In genomic region chr1:29105822-29106221, GRCh38 we compare ENCODE assay signal across 24 cellular contexts. TPM values are rescaled to one million over a fixed set of nuclear protein-coding genes. Genes with fewer than 3 reads are reported as not detected.
DNase-seq lines count a peak whose midpoint lies in the region; ATAC-seq and TF ChIP-seq lines count a peak whose summit lies in the region.
"Had no signal": no experiment of that assay in that cellular context is flagged by ENCODE, and none has a peak within 500 bp of the region (broad histone marks: within the 10 kb centered on the region; RNA-seq: fewer than 3 reads in every experiment).

No MANE protein-coding gene starts in this region.

- peaks cover 31% of the 10 kb centered on the region for H3K36me3 Mint-ChIP-seq in central memory CD8-positive, alpha-beta T cell (ENCODE audit: insufficient read depth)

- in situ Hi-C loops in ACHN (cut with HindIII; ENCODE audit: low pct_ligation_motif_present, low pct_unique_long_range_greater_than_20kb, low sequenced_read_pairs) = no loop called here

- intact Hi-C loops in right lobe of liver (cut with DNase I) = no loop called here

- no peaks in the 10 kb centered on the region for H3K9me3 Mint-ChIP-seq in central memory CD8-positive, alpha-beta T cell
- H3K9me3 Mint-ChIP-seq: effector memory CD8-positive, alpha-beta T cell; memory B cell; naive thymus-derived CD4-positive, alpha-beta T cell had no signal

- no peak for TF ChIP-seq CTCF in right lobe of liver (IDR thresholded peaks at IDR 0.05)

- DNase-seq in A172 (ENCODE audit: low spot score) = peak; percentile 10
- DNase-seq in HT-29 (ENCODE audit: low spot score) = peak; percentile 49
- no peak for DNase-seq in central memory CD8-positive, alpha-beta T cell (ENCODE audit: low spot score in 2 of 2)
- DNase-seq in right lobe of liver = peak; percentile 61 to 76 (median 71)
- DNase-seq in ACHN = no peak
- DNase-seq in SIG-M5 (lab: John Stamatoyannopoulos, UW) = no peak
- no peak for DNase-seq in AG08395 (ENCODE audit: low spot score)
- DNase-seq: activated CD4-positive, alpha-beta T cell treated with anti-CD3 and anti-CD28 coated beads, Interleukin-2, amount 50 U/mL, for 48 hours; activated naive CD4-positive, alpha-beta T cell treated with Interleukin-2 at 50 U/mL for 16 hours; activated T-cell treated with anti-CD3 and anti-CD28 coated beads for 4 hours; effector memory CD8-positive, alpha-beta T cell; heart left ventricle; naive thymus-derived CD4-positive, alpha-beta T cell; NCI-H2029; NCI-H510A treated with DMSO at 0.1 percent for 48 hours; small intestine; stimulated activated CD4-positive, alpha-beta T cell treated with anti-CD3 and anti-CD28 coated beads, Interleukin-4, amount 100 ng/mL, for 24 hours; T-helper 1 cell; uterus had no signal

- H3K27ac ChIP-seq in right lobe of liver = peak overlapping the region; percentile 12 to 83 (median 57)
- H3K27ac ChIP-seq: ascending aorta, heart left ventricle, uterus, VCaP had no signal

- H3K27me3 Mint-ChIP-seq in central memory CD8-positive, alpha-beta T cell = no peaks in the 10 kb centered on the region
- H3K27me3 Mint-ChIP-seq: effector memory CD8-positive, alpha-beta T cell; memory B cell; naive thymus-derived CD4-positive, alpha-beta T cell had no signal

- TF ChIP-seq POLR2A in right lobe of liver (IDR thresholded peaks at IDR 0.05) = no peak

- H3K4me3 Mint-ChIP-seq in central memory CD8-positive, alpha-beta T cell = no peak overlapping the region
- H3K4me3 Mint-ChIP-seq: effector memory CD8-positive, alpha-beta T cell; memory B cell had no signal

- peaks cover 0 to 20% (median 3%) of the 10 kb centered on the region in 4 donors for H3K36me3 ChIP-seq in right lobe of liver
- H3K36me3 ChIP-seq: uterus had no signal

- peaks cover 0 to 15% (median 0%) of the 10 kb centered on the region in 4 donors for H3K4me1 ChIP-seq in right lobe of liver
- H3K4me1 ChIP-seq: ascending aorta, heart left ventricle, uterus had no signal

- H3K27ac Mint-ChIP-seq in central memory CD8-positive, alpha-beta T cell (ENCODE audit: low read depth) = peak overlapping the region; percentile 68
- H3K27ac Mint-ChIP-seq: memory B cell had no signal

- ATAC-seq in central memory CD8-positive, alpha-beta T cell (replicated peaks; ENCODE audit: extremely low read depth, poor library complexity, severe bottlenecking) = no peak
- ATAC-seq in right lobe of liver = peak; percentile 95 to 97 (median 96)
- no peak for ATAC-seq in GM21515 (IDR thresholded peaks at IDR 0.05; ENCODE audit: unreplicated experiment)
- ATAC-seq: effector memory CD8-positive, alpha-beta T cell; heart left ventricle; naive thymus-derived CD4-positive, alpha-beta T cell; Right ventricle myocardium inferior had no signal

- H3K9me3 ChIP-seq in right lobe of liver = no peaks in the 10 kb centered on the region
- H3K9me3 ChIP-seq: ascending aorta, heart left ventricle, uterus had no signal

- H3K27me3 ChIP-seq in right lobe of liver = no peaks in the 10 kb centered on the region
- H3K27me3 ChIP-seq: ascending aorta, heart left ventricle, uterus had no signal

- H3K4me3 ChIP-seq in right lobe of liver = peak overlapping the region in 1 of 3 donors; percentile 20
- H3K4me3 ChIP-seq: ascending aorta, heart left ventricle, uterus had no signal

- WGBS in right lobe of liver (ENCODE audit: insufficient coverage, low coverage, low lambda C conversion rate, missing lambda C conversion rate) = 48% methylated on average over 6 of the region's 6 CpGs

- no peaks in the 10 kb centered on the region for H3K4me1 Mint-ChIP-seq in central memory CD8-positive, alpha-beta T cell
- H3K4me1 Mint-ChIP-seq: memory B cell; naive thymus-derived CD4-positive, alpha-beta T cell had no signal

RNA-seq across cellular contexts. Expression of gene TMEM200B, which starts 17.9 kb away (rescaled TPM):
- total RNA-seq in A172 (2014; rRNA removed; shearing (Covaris generic)) = 0.03 and 0.43 TPM in 2 replicates
- not detected in 2 replicates for total RNA-seq in HT-29 (2014; rRNA removed; shearing (Covaris generic))
- total RNA-seq in right lobe of liver = 1 to 10 TPM in 4 of 6 experiments, under 1 TPM in 2; 0.83 to 4.5 (median 1.4) TPM
- total RNA-seq: naive thymus-derived CD4-positive, alpha-beta T cell had no signal

Comparison
In these comparisons a context has a peak if more than half of its experiments do, and no peak if none do; other contexts are left out.
1. DNase-seq: peak in A172 (single experiment), HT-29 (single experiment) and right lobe of liver (3 of 3); none in central memory CD8-positive, alpha-beta T cell (0 of 2), ACHN (single experiment), SIG-M5 (single experiment) and AG08395 (single experiment).
2. ATAC-seq: peak in right lobe of liver (4 of 4); none in central memory CD8-positive, alpha-beta T cell (single experiment) and GM21515 (single experiment).